In genomic region chr19:16066611-16067104, GRCh38 we compare ENCODE assay signal across 8 cellular contexts. TPM values are rescaled to one million over a fixed set of nuclear protein-coding genes. Genes with fewer than 3 reads are reported as not detected.
DNase-seq lines count a peak whose midpoint lies in the region; ATAC-seq and TF ChIP-seq lines count a peak whose summit lies in the region.

No MANE protein-coding gene starts in this region.

- BruUV-seq in Calu3 (replicated peaks; lab: Mats Ljungman, UMichigan): no TSS peak

- H3K9me3 Mint-ChIP-seq in Calu3 (ENCODE audit: low read depth, unreplicated experiment): no peaks in the 10 kb centered on the region
- peaks cover 2% of the 10 kb centered on the region for H3K9me3 Mint-ChIP-seq in activated CD4-positive, alpha-beta memory T cell treated with anti-CD3 and anti-CD28 coated beads for 36 hours

- H3K4me1 ChIP-seq in foreskin keratinocyte (peaks cover 4% of the 10 kb centered on the region), skeletal muscle tissue (ENCODE audit: control insufficient read depth in 3 of 3, insufficient read depth in 3 of 3, low read length in 3 of 3) (peaks cover 0 to 9% (median 4%) of the 10 kb centered on the region in 3 donors)

- no peaks in the 10 kb centered on the region for H3K36me3 ChIP-seq in skeletal muscle tissue (ENCODE audit: control insufficient read depth in 3 of 3, insufficient read depth in 3 of 3, low read length in 3 of 3)

- H3K27me3 ChIP-seq in foreskin keratinocyte: no peaks in the 10 kb centered on the region
- H3K27me3 ChIP-seq in skeletal muscle tissue (ENCODE audit: control insufficient read depth in 3 of 3, insufficient read depth in 3 of 3, low read length in 3 of 3): peaks cover 0 to 13% (median 0%) of the 10 kb centered on the region in 3 donors

- H3K4me1 Mint-ChIP-seq in Calu3 (ENCODE audit: low read depth, unreplicated experiment): peaks cover 7% of the 10 kb centered on the region
- peaks cover 33% of the 10 kb centered on the region for H3K4me1 Mint-ChIP-seq in activated CD4-positive, alpha-beta memory T cell treated with anti-CD3 and anti-CD28 coated beads for 36 hours (ENCODE audit: low read depth)

- peak overlapping the region; percentile 67 for H3K4me3 ChIP-seq in LNCaP clone FGC (ENCODE audit: low read depth, low read length)
- H3K4me3 ChIP-seq in skeletal muscle tissue (ENCODE audit: low read length in 3 of 3): no peak overlapping the region

- peak overlapping the region; percentile 47 for H3K27ac ChIP-seq in foreskin keratinocyte
- H3K27ac ChIP-seq in skeletal muscle tissue (ENCODE audit: low read depth, low read length): peak overlapping the region; percentile 40

- intact Hi-C loops in Calu3 (cut with micrococcal nuclease; ENCODE audit: unreplicated experiment): loop anchor here (5.0 to 10.0 kb wide), 2 partner anchors 48 to 116 kb away; partner anchors contain the start of gene RAB8A
- intact Hi-C loops in activated CD4-positive, alpha-beta memory T cell treated with anti-CD3 and anti-CD28 coated beads for 36 hours (cut with micrococcal nuclease): loop anchor here (1.0 kb wide), 1 partner anchor 119 kb away; the partner anchor contains the start of gene FAM32A

- TF ChIP-seq CTCF in Calu3 (IDR thresholded peaks at IDR 0.05; ENCODE audit: unreplicated experiment): no peak
- peak; percentile 31 for TF ChIP-seq CTCF in LNCaP clone FGC (IDR thresholded peaks at IDR 0.05; ENCODE audit: control insufficient read depth, extremely low read depth, insufficient read depth)
- TF ChIP-seq CTCF in foreskin keratinocyte (conservative IDR thresholded peaks at IDR 0.05): peak; percentile 57

- POLR2A ChIA-PET in activated CD4-positive, alpha-beta memory T cell treated with anti-CD3 and anti-CD28 coated beads for 36 hours (lab: Charles Lee): interaction anchor here (2.0 kb wide), 1 partner anchor 9 kb away, joined by 6 read pairs; the partner anchor contains the start of gene TPM4

- H3K9ac ChIP-seq in skeletal muscle tissue (ENCODE audit: low read depth in 1 of 3, low read length in 3 of 3): no peak overlapping the region

- no peak overlapping the region for H3K4me3 Mint-ChIP-seq in Calu3 (ENCODE audit: low read depth, unreplicated experiment)
- peak overlapping the region; percentile 20 for H3K4me3 Mint-ChIP-seq in activated CD4-positive, alpha-beta memory T cell treated with anti-CD3 and anti-CD28 coated beads for 36 hours

- ATAC-seq in foreskin keratinocyte (no peak), HG02610 (IDR thresholded peaks at IDR 0.05; ENCODE audit: unreplicated experiment) (no peak), GM18870 (IDR thresholded peaks at IDR 0.05; ENCODE audit: unreplicated experiment) (no peak)

- DNase-seq in Calu3 (peak; percentile 88), LNCaP clone FGC (ENCODE audit: low read depth) (no peak), foreskin keratinocyte (no peak), DMS153 treated with DMSO at 0.1 percent for 48 hours (lab: John Stamatoyannopoulos, UW; ENCODE audit: unreplicated experiment) (no peak)
- peak; percentile 78 for DNase-seq in activated CD4-positive, alpha-beta memory T cell treated with anti-CD3 and anti-CD28 coated beads for 36 hours

- H3K27me3 Mint-ChIP-seq in Calu3 (ENCODE audit: unreplicated experiment): no peaks in the 10 kb centered on the region
- H3K27me3 Mint-ChIP-seq in activated CD4-positive, alpha-beta memory T cell treated with anti-CD3 and anti-CD28 coated beads for 36 hours: no peaks in the 10 kb centered on the region

- H3K9me3 ChIP-seq in skeletal muscle tissue (ENCODE audit: control insufficient read depth in 3 of 3, low read length in 3 of 3): peaks cover 0 to 4% (median 0%) of the 10 kb centered on the region in 3 donors

- no peak overlapping the region for H3K27ac Mint-ChIP-seq in Calu3 (ENCODE audit: unreplicated experiment)
- peak overlapping the region; percentile 54 for H3K27ac Mint-ChIP-seq in activated CD4-positive, alpha-beta memory T cell treated with anti-CD3 and anti-CD28 coated beads for 36 hours

- CTCF ChIA-PET in Calu3 (lab: Charles Lee): interaction anchor here (0.6 to 1.5 kb wide), 7 partner anchors 17 to 750 kb away, joined by 3 to 8 read pairs (median 3); no protein-coding TSS in a partner anchor
- CTCF ChIA-PET in activated CD4-positive, alpha-beta memory T cell treated with anti-CD3 and anti-CD28 coated beads for 36 hours (lab: Charles Lee): interaction anchor here (0.9 to 2.5 kb wide), 4 partner anchors 9 to 119 kb away, joined by 3 to 10 read pairs (median 8); partner anchors contain the start of genes FAM32A and TPM4

- H3K36me3 Mint-ChIP-seq in Calu3 (ENCODE audit: insufficient read depth, unreplicated experiment): no peaks in the 10 kb centered on the region
- H3K36me3 Mint-ChIP-seq in activated CD4-positive, alpha-beta memory T cell treated with anti-CD3 and anti-CD28 coated beads for 36 hours: no peaks in the 10 kb centered on the region

RNA-seq across cellular contexts. Expression of gene TPM4, which starts 9.6 kb away (rescaled TPM):
- total RNA-seq in Calu3 (2022): 219 and 224 TPM in 2 replicates
- total RNA-seq in activated CD4-positive, alpha-beta memory T cell treated with anti-CD3 and anti-CD28 coated beads for 36 hours: 100 to 1,000 TPM; 497 to 515 TPM
- 691 and 701 TPM in 2 replicates for total RNA-seq in foreskin keratinocyte
- polyA plus RNA-seq in foreskin keratinocyte: 552 and 595 TPM in 2 replicates
- 122 TPM for total RNA-seq in skeletal muscle tissue

RNA-seq across cellular contexts. Expression of gene RAB8A, which starts 45.0 kb away (rescaled TPM):
- total RNA-seq in Calu3 (2022) (76.6 and 77.3 TPM in 2 replicates), foreskin keratinocyte (76.3 and 84.6 TPM in 2 replicates), skeletal muscle tissue (31.3 TPM)
- 100 to 1,000 TPM; 146 to 154 TPM for total RNA-seq in activated CD4-positive, alpha-beta memory T cell treated with anti-CD3 and anti-CD28 coated beads for 36 hours
- polyA plus RNA-seq in foreskin keratinocyte: 53.7 and 59.4 TPM in 2 replicates

Comparison
In these comparisons a context has a peak if more than half of its experiments do, and no peak if none do; other contexts are left out.
1. DNase-seq: peak in Calu3 (single experiment) and activated CD4-positive, alpha-beta memory T cell treated with anti-CD3 and anti-CD28 coated beads for 36 hours (single experiment); none in LNCaP clone FGC (single experiment), foreskin keratinocyte (0 of 2) and DMS153 treated with DMSO at 0.1 percent for 48 hours (single experiment).